In the genomic region with DNA sequence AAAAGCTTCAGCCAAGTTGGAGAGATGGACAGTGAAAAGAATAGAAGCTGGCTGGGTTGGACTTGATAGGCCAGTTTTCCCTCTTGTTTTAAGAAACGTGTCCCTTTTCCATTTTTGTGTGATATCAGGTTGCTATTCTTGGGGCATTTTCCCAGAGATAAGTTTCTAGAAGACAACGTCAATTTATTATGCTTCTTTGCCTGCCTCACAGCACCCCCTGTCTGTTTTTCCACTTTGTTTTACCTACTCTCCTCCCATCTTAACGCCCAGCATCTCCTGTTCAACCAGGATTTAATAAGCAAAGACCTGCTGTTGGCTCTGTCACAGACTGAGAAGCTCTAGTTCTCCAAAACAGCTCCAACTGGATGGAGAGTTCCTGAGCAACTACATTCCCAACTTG, we compare ENCODE assay signal across 2 cellular contexts.
A peak's percentile ranks its signal among the peaks of the same experiment; 100 is the strongest.
TF ChIP-seq lines count a peak whose summit lies in the region.

No MANE protein-coding gene starts in this region.

TF ChIP-seq in IMR-90, 13 proteins besides CTCF, POLR2A, EP300 and RAD21:
- TF ChIP-seq SMC3 (IDR thresholded peaks at IDR 0.05; ENCODE audit: low read depth, low read length) (peak; percentile 24; the same call in 1 of the 2 replicates), NFE2L2 (IDR thresholded peaks at IDR 0.05; ENCODE audit: low read depth, low read length) (no peak)
TF ChIP-seq in IMR-90: peak in this region for 1.

TF ChIP-seq in WTC11, 78 proteins besides CTCF, POLR2A, EP300 and RAD21:
- no peak for TF ChIP-seq ZNF219 (CRISPR knock-in tag; IDR thresholded peaks at IDR 0.05; ENCODE audit: borderline replicate concordance)
- TF ChIP-seq, protein P1, sequence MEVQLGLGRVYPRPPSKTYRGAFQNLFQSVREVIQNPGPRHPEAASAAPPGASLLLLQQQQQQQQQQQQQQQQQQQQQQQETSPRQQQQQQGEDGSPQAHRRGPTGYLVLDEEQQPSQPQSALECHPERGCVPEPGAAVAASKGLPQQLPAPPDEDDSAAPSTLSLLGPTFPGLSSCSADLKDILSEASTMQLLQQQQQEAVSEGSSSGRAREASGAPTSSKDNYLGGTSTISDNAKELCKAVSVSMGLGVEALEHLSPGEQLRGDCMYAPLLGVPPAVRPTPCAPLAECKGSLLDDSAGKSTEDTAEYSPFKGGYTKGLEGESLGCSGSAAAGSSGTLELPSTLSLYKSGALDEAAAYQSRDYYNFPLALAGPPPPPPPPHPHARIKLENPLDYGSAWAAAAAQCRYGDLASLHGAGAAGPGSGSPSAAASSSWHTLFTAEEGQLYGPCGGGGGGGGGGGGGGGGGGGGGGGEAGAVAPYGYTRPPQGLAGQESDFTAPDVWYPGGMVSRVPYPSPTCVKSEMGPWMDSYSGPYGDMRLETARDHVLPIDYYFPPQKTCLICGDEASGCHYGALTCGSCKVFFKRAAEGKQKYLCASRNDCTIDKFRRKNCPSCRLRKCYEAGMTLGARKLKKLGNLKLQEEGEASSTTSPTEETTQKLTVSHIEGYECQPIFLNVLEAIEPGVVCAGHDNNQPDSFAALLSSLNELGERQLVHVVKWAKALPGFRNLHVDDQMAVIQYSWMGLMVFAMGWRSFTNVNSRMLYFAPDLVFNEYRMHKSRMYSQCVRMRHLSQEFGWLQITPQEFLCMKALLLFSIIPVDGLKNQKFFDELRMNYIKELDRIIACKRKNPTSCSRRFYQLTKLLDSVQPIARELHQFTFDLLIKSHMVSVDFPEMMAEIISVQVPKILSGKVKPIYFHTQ (CRISPR knock-in tag; IDR thresholded peaks at IDR 0.05), result no peak
- no peak for TF ChIP-seq ZNF396 (CRISPR knock-in tag; IDR thresholded peaks at IDR 0.05; ENCODE audit: borderline replicate concordance)
- no peak for TF ChIP-seq IRF2 (CRISPR knock-in tag; IDR thresholded peaks at IDR 0.05; ENCODE audit: borderline replicate concordance, low read depth)
- TF ChIP-seq SOX15 (CRISPR knock-in tag; IDR thresholded peaks at IDR 0.05), result no peak
- no peak for TF ChIP-seq FOXJ3 (CRISPR knock-in tag; IDR thresholded peaks at IDR 0.05; ENCODE audit: borderline replicate concordance)
- TF ChIP-seq, protein P2, sequence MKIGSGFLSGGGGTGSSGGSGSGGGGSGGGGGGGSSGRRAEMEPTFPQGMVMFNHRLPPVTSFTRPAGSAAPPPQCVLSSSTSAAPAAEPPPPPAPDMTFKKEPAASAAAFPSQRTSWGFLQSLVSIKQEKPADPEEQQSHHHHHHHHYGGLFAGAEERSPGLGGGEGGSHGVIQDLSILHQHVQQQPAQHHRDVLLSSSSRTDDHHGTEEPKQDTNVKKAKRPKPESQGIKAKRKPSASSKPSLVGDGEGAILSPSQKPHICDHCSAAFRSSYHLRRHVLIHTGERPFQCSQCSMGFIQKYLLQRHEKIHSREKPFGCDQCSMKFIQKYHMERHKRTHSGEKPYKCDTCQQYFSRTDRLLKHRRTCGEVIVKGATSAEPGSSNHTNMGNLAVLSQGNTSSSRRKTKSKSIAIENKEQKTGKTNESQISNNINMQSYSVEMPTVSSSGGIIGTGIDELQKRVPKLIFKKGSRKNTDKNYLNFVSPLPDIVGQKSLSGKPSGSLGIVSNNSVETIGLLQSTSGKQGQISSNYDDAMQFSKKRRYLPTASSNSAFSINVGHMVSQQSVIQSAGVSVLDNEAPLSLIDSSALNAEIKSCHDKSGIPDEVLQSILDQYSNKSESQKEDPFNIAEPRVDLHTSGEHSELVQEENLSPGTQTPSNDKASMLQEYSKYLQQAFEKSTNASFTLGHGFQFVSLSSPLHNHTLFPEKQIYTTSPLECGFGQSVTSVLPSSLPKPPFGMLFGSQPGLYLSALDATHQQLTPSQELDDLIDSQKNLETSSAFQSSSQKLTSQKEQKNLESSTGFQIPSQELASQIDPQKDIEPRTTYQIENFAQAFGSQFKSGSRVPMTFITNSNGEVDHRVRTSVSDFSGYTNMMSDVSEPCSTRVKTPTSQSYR (CRISPR knock-in tag; IDR thresholded peaks at IDR 0.05), result no peak
- TF ChIP-seq TEAD1 (CRISPR knock-in tag; IDR thresholded peaks at IDR 0.05), result no peak
- TF ChIP-seq HMGA2 (CRISPR knock-in tag; IDR thresholded peaks at IDR 0.05), result no peak
- TF ChIP-seq ELF4 (CRISPR knock-in tag; IDR thresholded peaks at IDR 0.05; ENCODE audit: low read depth), result no peak
- TF ChIP-seq GTF2I (CRISPR knock-in tag; conservative IDR thresholded peaks at IDR 0.05), result no peak
- TF ChIP-seq JAZF1 (CRISPR knock-in tag; IDR thresholded peaks at IDR 0.05), result no peak
- no peak for TF ChIP-seq ESRRA (CRISPR knock-in tag; IDR thresholded peaks at IDR 0.05; ENCODE audit: borderline replicate concordance)
- TF ChIP-seq ZNF416 (CRISPR knock-in tag; IDR thresholded peaks at IDR 0.05), result no peak
- TF ChIP-seq, protein P3, sequence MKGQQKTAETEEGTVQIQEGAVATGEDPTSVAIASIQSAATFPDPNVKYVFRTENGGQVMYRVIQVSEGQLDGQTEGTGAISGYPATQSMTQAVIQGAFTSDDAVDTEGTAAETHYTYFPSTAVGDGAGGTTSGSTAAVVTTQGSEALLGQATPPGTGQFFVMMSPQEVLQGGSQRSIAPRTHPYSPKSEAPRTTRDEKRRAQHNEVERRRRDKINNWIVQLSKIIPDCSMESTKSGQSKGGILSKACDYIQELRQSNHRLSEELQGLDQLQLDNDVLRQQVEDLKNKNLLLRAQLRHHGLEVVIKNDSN (CRISPR knock-in tag; IDR thresholded peaks at IDR 0.05), result no peak
- no peak for TF ChIP-seq TCF7 (CRISPR knock-in tag; IDR thresholded peaks at IDR 0.05; ENCODE audit: low read depth)
TF ChIP-seq in WTC11: peak in this region for 0.
